Comparison of ENCODE assay signal across 12 cellular contexts in the genomic region with DNA sequence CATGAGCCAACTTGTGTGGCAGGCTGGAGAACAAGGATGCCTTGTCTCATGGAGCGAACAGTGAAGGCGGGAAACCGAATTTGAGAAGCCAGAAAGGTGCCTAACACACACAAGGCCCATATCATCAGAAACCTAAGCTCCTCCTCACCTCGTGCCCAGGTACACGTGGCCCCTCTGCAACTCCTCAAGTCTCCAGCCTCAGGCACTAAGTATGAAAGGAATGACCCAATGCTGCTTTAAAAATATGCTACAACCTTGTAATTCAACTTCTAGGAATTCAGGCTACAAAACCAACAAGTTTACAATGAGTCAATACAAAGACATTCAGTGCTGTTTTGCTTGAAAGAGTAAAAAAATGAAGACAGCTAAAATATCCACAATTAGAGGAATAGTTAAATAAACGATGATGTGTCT.
DNase-seq lines count a peak whose midpoint lies in the region; ATAC-seq and TF ChIP-seq lines count a peak whose summit lies in the region.
"Had no signal": no experiment of that assay in that cellular context is flagged by ENCODE, and none has a peak within 500 bp of the region (broad histone marks: within the 10 kb centered on the region; RNA-seq: fewer than 3 reads in every experiment).

No MANE protein-coding gene starts in this region.

- H4K20me1 ChIP-seq in mammary epithelial cell (ENCODE audit: insufficient read depth, low read length), result no peaks in the 10 kb centered on the region

- H3K36me3 Mint-ChIP-seq in CD8-positive, alpha-beta memory T cell, result peaks cover 10 to 21% (median 17%) of the 10 kb centered on the region in 3 donors

- H3K79me2 ChIP-seq in mammary epithelial cell (ENCODE audit: insufficient read depth, low read length), result peaks cover 92% of the 10 kb centered on the region

- no TSS peak for BruUV-seq in mammary epithelial cell (replicated peaks; lab: Mats Ljungman, UMichigan)

- H3K4me1 ChIP-seq in mammary epithelial cell (ENCODE audit: insufficient read depth, low read length), result peaks cover 34% of the 10 kb centered on the region
- no peaks in the 10 kb centered on the region for H3K4me1 ChIP-seq in left lung
- no peaks in the 10 kb centered on the region for H3K4me1 ChIP-seq in CD8-positive, alpha-beta memory T cell (ENCODE audit: insufficient read depth, low read length)

- WGBS in mammary epithelial cell (ENCODE audit: low coverage, missing lambda C conversion rate), result 4% methylated on average over 4 of the region's 6 CpGs

- no peak overlapping the region for H3K4me3 Mint-ChIP-seq in CD8-positive, alpha-beta memory T cell
- H3K4me3 Mint-ChIP-seq: naive B cell had no signal

- H3K27ac ChIP-seq in mammary epithelial cell (ENCODE audit: insufficient read depth, low read depth, low read length) (peak overlapping the region; percentile 70), left lung (no peak overlapping the region)
- no peak overlapping the region for H3K27ac ChIP-seq in CD8-positive, alpha-beta memory T cell (ENCODE audit: low read depth, low read length)
- H3K27ac ChIP-seq: thoracic aorta had no signal

- H3K4me2 ChIP-seq in mammary epithelial cell (ENCODE audit: insufficient read depth, low read depth, low read length), result peak overlapping the region; percentile 54

- no peak overlapping the region for H3K4me3 ChIP-seq in AG10803 (ENCODE audit: low read length)
- no peak overlapping the region for H3K4me3 ChIP-seq in mammary epithelial cell (replicated peaks in 1 of 3; ENCODE audit: insufficient read depth in 1 of 3, low read depth in 2 of 3, low read length in 3 of 3)
- no peak overlapping the region for H3K4me3 ChIP-seq in left lung
- no peak overlapping the region for H3K4me3 ChIP-seq in CD8-positive, alpha-beta memory T cell (ENCODE audit: low read length)
- H3K4me3 ChIP-seq: thoracic aorta had no signal

- H3K9me3 Mint-ChIP-seq in CD8-positive, alpha-beta memory T cell, result no peaks in the 10 kb centered on the region
- H3K9me3 Mint-ChIP-seq: naive B cell had no signal

- peaks cover 6% of the 10 kb centered on the region for H3K36me3 ChIP-seq in mammary epithelial cell (ENCODE audit: insufficient read depth, low read length)
- H3K36me3 ChIP-seq in left lung, result no peaks in the 10 kb centered on the region
- no peaks in the 10 kb centered on the region for H3K36me3 ChIP-seq in CD8-positive, alpha-beta memory T cell (ENCODE audit: insufficient read depth, low read length)
- H3K36me3 ChIP-seq: thoracic aorta had no signal

- H3K4me1 Mint-ChIP-seq in CD8-positive, alpha-beta memory T cell, result peaks cover 6 to 48% (median 34%) of the 10 kb centered on the region in 3 donors

- in situ Hi-C loops in mammary epithelial cell (cut with MboI; ENCODE audit: low sequenced_read_pairs in 2 of 2), result no loop called here

- H3K9me3 ChIP-seq in mammary epithelial cell (replicated peaks; ENCODE audit: insufficient read depth, low read length) (no peaks in the 10 kb centered on the region), left lung (no peaks in the 10 kb centered on the region)
- H3K9me3 ChIP-seq in CD8-positive, alpha-beta memory T cell (ENCODE audit: low read length), result no peaks in the 10 kb centered on the region
- H3K9me3 ChIP-seq: thoracic aorta had no signal

- TF ChIP-seq CTCF in AG10803 (conservative IDR thresholded peaks at IDR 0.05; ENCODE audit: low read length) (no peak), mammary epithelial cell (conservative IDR thresholded peaks at IDR 0.05 in 1 of 2, IDR thresholded peaks at IDR 0.05 in 1 of 2; ENCODE audit: extremely low read depth in 1 of 2, insufficient read depth in 1 of 2, low read depth in 1 of 2, low read length in 2 of 2) (no peak), left lung (IDR thresholded peaks at IDR 0.05) (no peak)

- no peaks in the 10 kb centered on the region for H3K27me3 ChIP-seq in mammary epithelial cell (ENCODE audit: insufficient read depth, low read length)
- no peaks in the 10 kb centered on the region for H3K27me3 ChIP-seq in left lung
- H3K27me3 ChIP-seq in CD8-positive, alpha-beta memory T cell (ENCODE audit: insufficient read depth, low read length, poor library complexity, severe bottlenecking), result no peaks in the 10 kb centered on the region

- POLR2A ChIA-PET in CD8-positive, alpha-beta memory T cell (lab: Charles Lee), result no interaction called here

- peak overlapping the region; percentile 38 for H3K9ac ChIP-seq in mammary epithelial cell (ENCODE audit: insufficient read depth, low read length)

- CTCF ChIA-PET in mammary epithelial cell (lab: Charles Lee; ENCODE audit: low non-redundant PET), result interaction anchor here (0.6 kb wide), 1 partner anchor 220 kb away, joined by 3 read pairs; no protein-coding TSS in a partner anchor
- CTCF ChIA-PET in CD8-positive, alpha-beta memory T cell (lab: Charles Lee), result no interaction called here

- ATAC-seq in left lung, result peak; percentile 64
- no peak for ATAC-seq in GM18861 (IDR thresholded peaks at IDR 0.05; ENCODE audit: unreplicated experiment)

- intact Hi-C loops in mammary epithelial cell (cut with micrococcal nuclease), result loop anchor here (2.0 kb wide), 2 partner anchors 22 to 92 kb away; no protein-coding TSS in a partner anchor
- intact Hi-C loops in left lung (cut with DNase I), result no loop called here

- H3K27ac Mint-ChIP-seq in CD8-positive, alpha-beta memory T cell, result peak overlapping the region in 1 of 8 donors; percentile 35

- no peaks in the 10 kb centered on the region for H3K27me3 Mint-ChIP-seq in CD8-positive, alpha-beta memory T cell
- H3K27me3 Mint-ChIP-seq: naive B cell had no signal

- no peak overlapping the region for H2AFZ ChIP-seq in mammary epithelial cell (ENCODE audit: low read depth, low read length)

- DNase-seq in AG10803 (ENCODE audit: low read depth), result peak; percentile 88
- peak; percentile 80 for DNase-seq in HT1080 (ENCODE audit: low read depth)
- DNase-seq in mammary epithelial cell, result peak; percentile 94
- DNase-seq in left lung, result no peak
- DNase-seq in CD8-positive, alpha-beta memory T cell, result no peak
- DNase-seq in stimulated activated CD4-positive, alpha-beta T cell treated with anti-CD3 and anti-CD28 coated beads, Interleukin-2, amount 100 ng/mL, for 48 hours, result no peak
- no peak for DNase-seq in NCI-H1105 (lab: John Stamatoyannopoulos, UW)
- DNase-seq: glutamatergic neuron, naive B cell, NCI-H1092 had no signal

- dilution Hi-C loops in mammary epithelial cell (cut with HindIII; ENCODE audit: low sequenced_read_pairs), result no loop called here

Comparison
In these comparisons a context has a peak if more than half of its experiments do, and no peak if none do; other contexts are left out.
1. DNase-seq: peak in AG10803 (single experiment), HT1080 (single experiment) and mammary epithelial cell (single experiment); none in left lung (0 of 2), CD8-positive, alpha-beta memory T cell (0 of 5), stimulated activated CD4-positive, alpha-beta T cell treated with anti-CD3 and anti-CD28 coated beads, Interleukin-2, amount 100 ng/mL, for 48 hours (0 of 2) and NCI-H1105 (single experiment).